In the genomic region with DNA sequence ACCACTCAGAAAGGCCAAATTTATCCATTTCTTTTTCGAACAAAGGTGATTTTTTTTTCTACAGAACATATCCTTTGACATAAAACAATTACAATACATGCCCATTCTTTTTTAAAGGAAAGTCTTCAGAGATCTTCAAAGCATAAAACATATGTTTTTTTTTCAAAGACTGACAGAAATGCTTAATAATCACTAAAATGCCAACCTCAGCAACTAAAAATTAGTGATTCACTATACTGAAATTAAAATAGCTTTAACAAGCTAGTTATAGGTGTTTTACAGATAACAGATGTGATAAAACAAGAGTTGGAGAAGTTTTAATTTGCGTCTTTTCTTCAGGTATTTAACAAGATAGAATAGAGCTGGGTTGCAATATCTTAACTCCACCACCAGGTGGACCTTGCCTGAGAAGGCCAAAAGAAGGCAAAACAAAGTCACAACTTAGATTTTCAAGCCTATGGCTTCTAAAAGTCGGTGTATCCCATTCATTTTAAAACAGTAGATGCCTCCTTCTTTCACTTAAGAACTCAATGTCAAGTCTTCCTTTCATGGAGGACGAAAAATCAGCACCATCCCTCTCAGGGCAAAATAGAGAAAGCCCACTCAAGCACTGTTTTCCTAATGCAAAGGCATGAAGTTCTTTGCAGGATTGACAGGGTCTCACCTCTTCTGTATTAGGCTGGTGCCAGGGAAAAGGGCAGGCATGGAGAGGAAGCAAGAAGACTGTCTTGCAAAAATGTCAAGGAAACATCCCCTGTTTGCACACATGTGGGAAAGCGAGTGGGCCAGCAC, we compare ENCODE assay signal across 8 cellular contexts. TPM values are rescaled to one million over a fixed set of nuclear protein-coding genes. Genes with fewer than 3 reads are reported as not detected.
DNase-seq lines count a peak whose midpoint lies in the region; ATAC-seq and TF ChIP-seq lines count a peak whose summit lies in the region.

No MANE protein-coding gene starts in this region.

- no peak for TF ChIP-seq POLR2A in spleen (IDR thresholded peaks at IDR 0.05)

- DNase-seq in SKM-1 treated with dmso at 0.1 percent for 144 hours (lab: John Stamatoyannopoulos, UW; ENCODE audit: unreplicated experiment): peak; percentile 15
- no peak for DNase-seq in SKM-1 (lab: John Stamatoyannopoulos, UW; ENCODE audit: unreplicated experiment)
- peak; percentile 24 for DNase-seq in OCI-LY7 (ENCODE audit: low spot score)
- DNase-seq in fibroblast of peridontal ligament (ENCODE audit: extremely low read depth): peak; percentile 29
- DNase-seq in spleen: no peak
- DNase-seq in activated T-helper 1 cell treated with anti-CD3 and anti-CD28 coated beads, Interleukin-12 subunit alpha, Interleukin-12 subunit beta, Interleukin-2, Interleukin-4 antibody, amounts not matched to agents 30 ng/mL and 10 ng/mL and 1 ng/mL, durations not matched to agents 14 hours and 24 hours and 36 hours (ENCODE audit: low spot score): no peak
- no peak for DNase-seq in ascending aorta (ENCODE audit: low spot score in 2 of 2)

- H4K20me1 ChIP-seq in OCI-LY7 (ENCODE audit: insufficient read depth, low read length): no peaks in the 10 kb centered on the region

- no TSS peak for BruUV-seq in OCI-LY7 (replicated peaks; lab: Mats Ljungman, UMichigan)

- H3K36me3 Mint-ChIP-seq in activated T-helper 1 cell treated with anti-CD3 and anti-CD28 coated beads, Interleukin-12 subunit alpha, Interleukin-12 subunit beta, Interleukin-2, Interleukin-4 antibody, amounts not matched to agents 30 ng/mL and 10 ng/mL and 1 ng/mL, durations not matched to agents 14 hours and 24 hours and 36 hours (ENCODE audit: low read depth): no peaks in the 10 kb centered on the region

- no peaks in the 10 kb centered on the region for H3K9me3 Mint-ChIP-seq in activated T-helper 1 cell treated with anti-CD3 and anti-CD28 coated beads, Interleukin-12 subunit alpha, Interleukin-12 subunit beta, Interleukin-2, Interleukin-4 antibody, amounts not matched to agents 30 ng/mL and 10 ng/mL and 1 ng/mL, durations not matched to agents 14 hours and 24 hours and 36 hours

- H3K9me2 ChIP-seq in OCI-LY7 (ENCODE audit: insufficient read depth, low read length): no peaks in the 10 kb centered on the region

- peaks cover 0 to 13% (median 0%) of the 10 kb centered on the region in 7 donors for H3K27me3 ChIP-seq in spleen (replicated peaks in 1 of 7)
- H3K27me3 ChIP-seq in ascending aorta: no peaks in the 10 kb centered on the region

- no peaks in the 10 kb centered on the region for H3K4me1 ChIP-seq in OCI-LY7 (ENCODE audit: insufficient read depth, low read length, poor library complexity, severe bottlenecking)
- H3K4me1 ChIP-seq in spleen: no peaks in the 10 kb centered on the region
- H3K4me1 ChIP-seq in ascending aorta: no peaks in the 10 kb centered on the region

- no peaks in the 10 kb centered on the region for H3K4me1 Mint-ChIP-seq in activated T-helper 1 cell treated with anti-CD3 and anti-CD28 coated beads, Interleukin-12 subunit alpha, Interleukin-12 subunit beta, Interleukin-2, Interleukin-4 antibody, amounts not matched to agents 30 ng/mL and 10 ng/mL and 1 ng/mL, durations not matched to agents 14 hours and 24 hours and 36 hours (ENCODE audit: low read depth)

- 66 to 75% (median 70%) methylated on average over 5 of the region's 5 CpGs for WGBS in spleen, 5 donors

- ATAC-seq in GM19328 (IDR thresholded peaks at IDR 0.05; ENCODE audit: unreplicated experiment): no peak

- TF ChIP-seq CTCF in OCI-LY7 (conservative IDR thresholded peaks at IDR 0.05; ENCODE audit: low read length) (peak; percentile 79), spleen (IDR thresholded peaks at IDR 0.05 in 8 of 11, conservative IDR thresholded peaks at IDR 0.05 in 3 of 11) (peak; percentile 37 to 80 (median 58)), ascending aorta (IDR thresholded peaks at IDR 0.05) (peak in 1 of 3 experiments; percentile 35)

- no peak overlapping the region for H3K4me3 Mint-ChIP-seq in activated T-helper 1 cell treated with anti-CD3 and anti-CD28 coated beads, Interleukin-12 subunit alpha, Interleukin-12 subunit beta, Interleukin-2, Interleukin-4 antibody, amounts not matched to agents 30 ng/mL and 10 ng/mL and 1 ng/mL, durations not matched to agents 14 hours and 24 hours and 36 hours

- no peaks in the 10 kb centered on the region for H3K36me3 ChIP-seq in OCI-LY7 (ENCODE audit: insufficient read depth, low read length)
- H3K36me3 ChIP-seq in spleen: no peaks in the 10 kb centered on the region
- H3K36me3 ChIP-seq in ascending aorta: no peaks in the 10 kb centered on the region

- no peaks in the 10 kb centered on the region for H3K27me3 Mint-ChIP-seq in activated T-helper 1 cell treated with anti-CD3 and anti-CD28 coated beads, Interleukin-12 subunit alpha, Interleukin-12 subunit beta, Interleukin-2, Interleukin-4 antibody, amounts not matched to agents 30 ng/mL and 10 ng/mL and 1 ng/mL, durations not matched to agents 14 hours and 24 hours and 36 hours (ENCODE audit: insufficient read depth)

- POLR2A ChIA-PET in OCI-LY7 (lab: Charles Lee): no interaction called here

- H3K27ac ChIP-seq in OCI-LY7 (ENCODE audit: low read depth, low read length, poor library complexity, severe bottlenecking) (no peak overlapping the region), spleen (no peak overlapping the region), ascending aorta (no peak overlapping the region)

- H3K4me2 ChIP-seq in OCI-LY7 (ENCODE audit: low read length): no peak overlapping the region

- H3K9me3 ChIP-seq in OCI-LY7 (ENCODE audit: low read length): peaks cover 6% of the 10 kb centered on the region; the same call in 1 of the 2 replicates
- peaks cover 0 to 14% (median 9%) of the 10 kb centered on the region in 8 donors for H3K9me3 ChIP-seq in spleen
- peaks cover 0 to 6% of the 10 kb centered on the region in 2 donors for H3K9me3 ChIP-seq in ascending aorta

- no peaks in the 10 kb centered on the region for H3K79me2 ChIP-seq in OCI-LY7 (ENCODE audit: insufficient read depth, low read depth, low read length)

- intact Hi-C loops in OCI-LY7 (cut with micrococcal nuclease; ENCODE audit: unreplicated experiment): no loop called here
- intact Hi-C loops in spleen (cut with DNase I; ENCODE audit: low total_unique reads): no loop called here
- intact Hi-C loops in activated T-helper 1 cell treated with anti-CD3 and anti-CD28 coated beads, Interleukin-12 subunit alpha, Interleukin-12 subunit beta, Interleukin-2, Interleukin-4 antibody, amounts not matched to agents 30 ng/mL and 10 ng/mL and 1 ng/mL, durations not matched to agents 14 hours and 24 hours and 36 hours (cut with micrococcal nuclease): no loop called here
- intact Hi-C loops in ascending aorta (cut with DNase I): no loop called here

- H3K4me3 ChIP-seq in OCI-LY7 (ENCODE audit: low read depth, low read length, poor library complexity, severe bottlenecking): no peak overlapping the region
- no peak overlapping the region for H3K4me3 ChIP-seq in spleen
- no peak overlapping the region for H3K4me3 ChIP-seq in ascending aorta

- CTCF ChIA-PET in OCI-LY7 (lab: Charles Lee; ENCODE audit: unreplicated experiment): no interaction called here

- H3K27ac Mint-ChIP-seq in activated T-helper 1 cell treated with anti-CD3 and anti-CD28 coated beads, Interleukin-12 subunit alpha, Interleukin-12 subunit beta, Interleukin-2, Interleukin-4 antibody, amounts not matched to agents 30 ng/mL and 10 ng/mL and 1 ng/mL, durations not matched to agents 14 hours and 24 hours and 36 hours: no peak overlapping the region

- H2AFZ ChIP-seq in OCI-LY7 (ENCODE audit: low read length): no peak overlapping the region

RNA-seq across cellular contexts. Expression of a gene that starts 31.1 kb away (rescaled TPM):
- not detected in 2 replicates for total RNA-seq in OCI-LY7 (2014; rRNA removed; shearing (Covaris generic))
- total RNA-seq in OCI-LY7 (2022) (not detected in 2 replicates), spleen (not detected), ascending aorta (not detected)
- polyA plus RNA-seq in spleen: under 1 TPM in 1 of 3 donors, not detected in 2; 0.10 TPM
- not detected in 2 replicates for total RNA-seq in activated T-helper 1 cell treated with anti-CD3 and anti-CD28 coated beads, Interleukin-12 subunit alpha, Interleukin-12 subunit beta, Interleukin-2, Interleukin-4 antibody, amounts not matched to agents 30 ng/mL and 10 ng/mL and 1 ng/mL, durations not matched to agents 14 hours and 24 hours and 36 hours

Comparison
In these comparisons a context has a peak if more than half of its experiments do, and no peak if none do; other contexts are left out.
1. DNase-seq: peak in SKM-1 treated with dmso at 0.1 percent for 144 hours (single experiment), OCI-LY7 (single experiment) and fibroblast of peridontal ligament (single experiment); none in SKM-1 (single experiment), spleen (single experiment), activated T-helper 1 cell treated with anti-CD3 and anti-CD28 coated beads, Interleukin-12 subunit alpha, Interleukin-12 subunit beta, Interleukin-2, Interleukin-4 antibody, amounts not matched to agents 30 ng/mL and 10 ng/mL and 1 ng/mL, durations not matched to agents 14 hours and 24 hours and 36 hours (single experiment) and ascending aorta (0 of 2).